ENCODE assay signal across 8 cellular contexts in the genomic region with DNA sequence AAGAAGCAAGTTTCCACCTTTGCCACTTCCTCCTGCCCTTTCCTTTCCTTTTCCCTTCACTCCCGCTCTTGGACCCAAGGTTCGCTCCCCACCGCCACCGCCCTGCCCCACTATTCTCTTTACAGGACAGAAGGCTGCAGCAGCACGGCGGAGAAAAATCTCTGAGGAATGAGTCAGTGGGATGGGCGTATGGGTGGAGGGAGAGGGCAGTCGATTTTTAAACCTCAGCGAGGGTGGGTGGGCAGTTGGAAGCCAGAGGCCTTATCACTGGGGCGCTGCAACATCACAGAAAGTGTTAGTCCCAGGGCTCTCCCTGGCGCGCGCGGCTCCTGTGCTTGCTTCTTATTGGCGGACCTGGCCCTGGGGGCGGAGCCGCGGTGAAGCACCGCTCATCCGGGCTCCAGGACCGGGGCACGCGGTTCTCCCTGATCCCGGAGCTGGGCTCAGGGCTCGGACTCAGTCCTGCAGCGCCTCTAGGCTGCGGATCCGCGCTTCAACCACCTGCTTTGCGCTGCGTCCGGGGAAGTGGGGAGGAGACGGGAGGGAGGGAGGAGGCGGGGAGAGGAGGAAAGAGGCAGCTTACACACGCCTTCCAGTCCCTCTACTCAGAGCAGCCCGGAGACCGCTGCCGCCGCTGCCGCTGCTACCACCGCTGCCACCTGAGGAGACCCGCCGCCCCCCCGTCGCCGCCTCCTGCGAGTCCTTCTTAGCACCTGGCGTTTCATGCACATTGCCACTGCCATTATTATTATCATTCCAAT. TPM values are rescaled to one million over a fixed set of nuclear protein-coding genes. Genes with fewer than 3 reads are reported as not detected.
DNase-seq lines count a peak whose midpoint lies in the region; ATAC-seq and TF ChIP-seq lines count a peak whose summit lies in the region.

Gene ALCAM, plus strand, starts transcription at position 608 of the 761 bp plus-strand sequence.

- no peaks in the 10 kb centered on the region for H3K9me3 Mint-ChIP-seq in IgD-negative memory B cell
- no peaks in the 10 kb centered on the region for H3K9me3 Mint-ChIP-seq in activated T-cell treated with anti-CD3 and anti-CD28 coated beads, Interleukin-2, amount 50 U/mL, for 4 hours

- H3K4me1 Mint-ChIP-seq in IgD-negative memory B cell: peaks cover 16 to 23% (median 17%) of the 10 kb centered on the region in 3 donors
- H3K4me1 Mint-ChIP-seq in activated T-cell treated with anti-CD3 and anti-CD28 coated beads, Interleukin-2, amount 50 U/mL, for 4 hours (ENCODE audit: low read depth): peaks cover 34% of the 10 kb centered on the region

- peak within 1 kb of the TSS; percentile 95 to 99 (median 98) for H3K4me3 Mint-ChIP-seq in IgD-negative memory B cell
- peak within 1 kb of the TSS; percentile 90 for H3K4me3 Mint-ChIP-seq in activated T-cell treated with anti-CD3 and anti-CD28 coated beads, Interleukin-2, amount 50 U/mL, for 4 hours

- 0 out of 2 replicates have a peak, but pooled peaks cover 6% of the 10 kb centered on the region for H3K9me2 ChIP-seq in PC-9 (ENCODE audit: insufficient read depth)

- H3K4me3 ChIP-seq in PC-9: peak within 1 kb of the TSS; percentile 78
- peak within 1 kb of the TSS; percentile 44 to 78 for H3K4me3 ChIP-seq in muscle layer of colon (ENCODE audit: low read depth in 1 of 2, low read length in 2 of 2)

- intact Hi-C loops in PC-9 (cut with micrococcal nuclease; ENCODE audit: unreplicated experiment): loop anchor here (1.0 to 10.0 kb wide), 15 partner anchors 91 to 1751 kb away; partner anchors contain the start of gene CBLB

- no TSS peak for BruUV-seq in PC-9 (replicated peaks; lab: Mats Ljungman, UMichigan)

- peak within 1 kb of the TSS; percentile 94 for H3K4me2 ChIP-seq in PC-9

- H2AFZ ChIP-seq in PC-9: peak within 1 kb of the TSS; percentile 92

- peak; percentile 70 for TF ChIP-seq CTCF in PC-9 (conservative IDR thresholded peaks at IDR 0.05)

- no peaks in the 10 kb centered on the region for H3K36me3 ChIP-seq in PC-9 (ENCODE audit: low read depth)
- no peaks in the 10 kb centered on the region for H3K36me3 ChIP-seq in muscle layer of colon (ENCODE audit: insufficient read depth, low read length)

- H3F3A ChIP-seq in PC-9 (ENCODE audit: insufficient read depth, low read depth): peaks cover 37% of the 10 kb centered on the region

- H3K27ac ChIP-seq in PC-9: peak within 1 kb of the TSS; percentile 86
- H3K27ac ChIP-seq in muscle layer of colon (ENCODE audit: low read depth, low read length): peak within 1 kb of the TSS; percentile 3

- peaks cover 10% of the 10 kb centered on the region for H3K27me3 Mint-ChIP-seq in IgD-negative memory B cell
- peaks cover 11% of the 10 kb centered on the region for H3K27me3 Mint-ChIP-seq in activated T-cell treated with anti-CD3 and anti-CD28 coated beads, Interleukin-2, amount 50 U/mL, for 4 hours (ENCODE audit: low read depth)

- peak within 1 kb of the TSS; percentile 47 for H3K9ac ChIP-seq in muscle layer of colon (ENCODE audit: low read length)

- H3K9me3 ChIP-seq in PC-9 (ENCODE audit: insufficient read depth, low read depth) (no peaks in the 10 kb centered on the region), muscle layer of colon (ENCODE audit: low read length) (no peaks in the 10 kb centered on the region)

- no peaks in the 10 kb centered on the region for H4K20me1 ChIP-seq in PC-9 (ENCODE audit: insufficient read depth)

- peak within 1 kb of the TSS; percentile 98 to 100 (median 99) for H3K27ac Mint-ChIP-seq in IgD-negative memory B cell

- H3K27me3 ChIP-seq in PC-9 (ENCODE audit: insufficient read depth, low read depth) (no peaks in the 10 kb centered on the region), muscle layer of colon (ENCODE audit: control insufficient read depth in 1 of 2, insufficient read depth in 2 of 2, low read length in 2 of 2) (peaks cover 0 to 7% of the 10 kb centered on the region in 2 donors)

- H3K36me3 Mint-ChIP-seq in IgD-negative memory B cell: no peaks in the 10 kb centered on the region
- no peaks in the 10 kb centered on the region for H3K36me3 Mint-ChIP-seq in activated T-cell treated with anti-CD3 and anti-CD28 coated beads, Interleukin-2, amount 50 U/mL, for 4 hours (ENCODE audit: insufficient read depth)

- H3K4me1 ChIP-seq in PC-9 (replicated peaks; ENCODE audit: insufficient read depth): peaks cover 29% of the 10 kb centered on the region
- H3K4me1 ChIP-seq in muscle layer of colon (ENCODE audit: insufficient read depth, low read length): peaks cover 29% of the 10 kb centered on the region

- peak; percentile 52 for ATAC-seq in GM21576 (IDR thresholded peaks at IDR 0.05; ENCODE audit: unreplicated experiment)
- ATAC-seq in activated T-cell treated with anti-CD3 and anti-CD28 coated beads, Interleukin-2, amount 50 U/mL, for 4 hours: peak; percentile 63 to 72
- ATAC-seq in esophagus mucosa: peak; percentile 95

- DNase-seq in DMS79 (lab: John Stamatoyannopoulos, UW) (peak; percentile 94), PC-9 (peak; percentile 93 to 99)
- peak; percentile 70 for DNase-seq in activated T-cell treated with anti-CD3 and anti-CD28 coated beads, Interleukin-2, amount 50 U/mL, for 4 hours
- DNase-seq in stimulated activated CD8-positive, alpha-beta memory T cell treated with anti-CD3 and anti-CD28 coated beads, Interleukin-7, amount 100 ng/mL, for 4 hours (ENCODE audit: low read depth in 2 of 2): peak; percentile 65 to 75

- CTCF ChIA-PET in PC-9 (lab: Charles Lee): interaction anchor here (0.6 to 1.7 kb wide), 4 partner anchors 35 to 754 kb away, joined by 3 to 7 read pairs (median 5); no protein-coding TSS in a partner anchor

- H3K79me2 ChIP-seq in PC-9 (ENCODE audit: low read depth): peaks cover 34% of the 10 kb centered on the region

- POLR2A ChIA-PET in PC-9 (lab: Charles Lee; ENCODE audit: unreplicated experiment): interaction anchor here (0.5 to 0.7 kb wide), 7 partner anchors 35 to 1401 kb away, joined by 3 to 10 read pairs (median 4); no protein-coding TSS in a partner anchor

RNA-seq across cellular contexts. Expression of gene ALCAM, which starts in this region (rescaled TPM):
- polyA plus RNA-seq in IgD-negative memory B cell: 17.4 TPM
- total RNA-seq in PC-9 (2021) (110 and 132 TPM in 2 replicates), esophagus mucosa (4.7 TPM)
- total RNA-seq in activated T-cell treated with anti-CD3 and anti-CD28 coated beads, Interleukin-2, amount 50 U/mL, for 4 hours: 10 to 100 TPM in 2 of 3 donors, 1 to 10 TPM in 1; 8.7 to 11.1 (median 10.7) TPM

Comparison
In these comparisons a context has a peak if more than half of its experiments do, and no peak if none do; other contexts are left out.
1. Peak in every context shown above with its lines: DNase-seq, ATAC-seq, H3K4me3 ChIP-seq and H3K27ac ChIP-seq.